21 cellular contexts compared by ENCODE assay signal in genomic region chr1:26553942-26554682, GRCh38. TPM values are rescaled to one million over a fixed set of nuclear protein-coding genes. Genes with fewer than 3 reads are reported as not detected.
DNase-seq lines count a peak whose midpoint lies in the region; ATAC-seq and TF ChIP-seq lines count a peak whose summit lies in the region.
"Had no signal": no experiment of that assay in that cellular context is flagged by ENCODE, and none has a peak within 500 bp of the region (broad histone marks: within the 10 kb centered on the region; RNA-seq: fewer than 3 reads in every experiment).

No MANE protein-coding gene starts in this region.

- DNase-seq in activated CD8-positive, alpha-beta memory T cell treated with anti-CD3 and anti-CD28 coated beads, Interleukin-2, amount 10 ng/mL, durations not matched to agents 7 days and 5 days = peak; percentile 65
- no peak for DNase-seq in activated CD8-positive, alpha-beta memory T cell treated with anti-CD3 and anti-CD28 coated beads for 24 hours
- DNase-seq in WTC11 (ENCODE audit: low spot score) (no peak), upper lobe of right lung (peak; percentile 79)
- no peak for DNase-seq in central memory CD4-positive, alpha-beta T cell
- DNase-seq: activated CD4-positive, alpha-beta T cell treated with anti-CD3 and anti-CD28 coated beads, Interleukin-2, amount 10 ng/mL, durations not matched to agents 24 days and 14 days; left ventricle myocardium superior; NCI-H2029 treated with DMSO at 0.1 percent for 48 hours; NCI-H510A treated with DMSO at 0.1 percent for 48 hours; small intestine; stimulated activated CD4-positive, alpha-beta T cell treated with anti-CD3 and anti-CD28 coated beads, Interleukin-4, amount 100 ng/mL, for 4 hours had no signal

- H3K36me3 ChIP-seq in upper lobe of right lung = peaks cover 74% of the 10 kb centered on the region
- H3K36me3 ChIP-seq: ascending aorta had no signal

- H3K27ac Mint-ChIP-seq in activated CD8-positive, alpha-beta memory T cell treated with anti-CD3 and anti-CD28 coated beads, Interleukin-2, amount 10 ng/mL, durations not matched to agents 7 days and 5 days = peak overlapping the region; percentile 61
- peak overlapping the region; percentile 15; the same call in 1 of the 2 replicates for H3K27ac Mint-ChIP-seq in WTC11
- H3K27ac Mint-ChIP-seq: progenitor cell of endocrine pancreas, type B pancreatic cell had no signal

- H3K36me3 Mint-ChIP-seq in activated CD8-positive, alpha-beta memory T cell treated with anti-CD3 and anti-CD28 coated beads, Interleukin-2, amount 10 ng/mL, durations not matched to agents 7 days and 5 days = peaks cover 55% of the 10 kb centered on the region
- H3K36me3 Mint-ChIP-seq in WTC11 = peaks cover 22% of the 10 kb centered on the region; the same call in 1 of the 2 replicates
- H3K36me3 Mint-ChIP-seq: type B pancreatic cell had no signal

- intact Hi-C loops in upper lobe of right lung (cut with DNase I) = no loop called here

- H3K27me3 Mint-ChIP-seq in activated CD8-positive, alpha-beta memory T cell treated with anti-CD3 and anti-CD28 coated beads, Interleukin-2, amount 10 ng/mL, durations not matched to agents 7 days and 5 days = no peaks in the 10 kb centered on the region
- no peaks in the 10 kb centered on the region for H3K27me3 Mint-ChIP-seq in WTC11 (ENCODE audit: low read depth)
- H3K27me3 Mint-ChIP-seq: activated CD4-positive, alpha-beta T cell treated with anti-CD3 and anti-CD28 coated beads, Interleukin-2, amount 10 ng/mL, durations not matched to agents 24 days and 14 days; progenitor cell of endocrine pancreas; type B pancreatic cell had no signal

- H3K4me3 ChIP-seq in upper lobe of right lung = no peak overlapping the region
- H3K4me3 ChIP-seq: A549, ascending aorta, coronary artery, SK-N-MC had no signal

- POLR2A ChIA-PET in WTC11 (lab: Charles Lee) = no interaction called here

- H3K4me1 ChIP-seq in upper lobe of right lung = no peaks in the 10 kb centered on the region
- H3K4me1 ChIP-seq: A549, ascending aorta had no signal

- no peaks in the 10 kb centered on the region for H3K9me3 Mint-ChIP-seq in activated CD8-positive, alpha-beta memory T cell treated with anti-CD3 and anti-CD28 coated beads, Interleukin-2, amount 10 ng/mL, durations not matched to agents 7 days and 5 days (ENCODE audit: low read depth)
- H3K9me3 Mint-ChIP-seq in WTC11 = no peaks in the 10 kb centered on the region
- H3K9me3 Mint-ChIP-seq: activated CD4-positive, alpha-beta T cell treated with anti-CD3 and anti-CD28 coated beads, Interleukin-2, amount 10 ng/mL, durations not matched to agents 24 days and 14 days; type B pancreatic cell had no signal

- H3K27me3 ChIP-seq in layer of hippocampus (ENCODE audit: control insufficient read depth, insufficient read depth, low read length) (no peaks in the 10 kb centered on the region), upper lobe of right lung (no peaks in the 10 kb centered on the region)
- H3K27me3 ChIP-seq: ascending aorta had no signal

- H3K4me3 Mint-ChIP-seq in activated CD8-positive, alpha-beta memory T cell treated with anti-CD3 and anti-CD28 coated beads, Interleukin-2, amount 10 ng/mL, durations not matched to agents 7 days and 5 days = no peak overlapping the region
- H3K4me3 Mint-ChIP-seq in WTC11 = no peak overlapping the region
- H3K4me3 Mint-ChIP-seq: activated CD4-positive, alpha-beta T cell treated with anti-CD3 and anti-CD28 coated beads, Interleukin-2, amount 10 ng/mL, durations not matched to agents 24 days and 14 days; type B pancreatic cell had no signal

- peak overlapping the region; percentile 96 for H3K27ac ChIP-seq in layer of hippocampus (ENCODE audit: low read depth, low read length)
- no peak overlapping the region for H3K27ac ChIP-seq in upper lobe of right lung
- H3K27ac ChIP-seq: A549, ascending aorta, coronary artery, epithelial cell of prostate, SK-N-MC had no signal

- H3K4me1 Mint-ChIP-seq in activated CD8-positive, alpha-beta memory T cell treated with anti-CD3 and anti-CD28 coated beads, Interleukin-2, amount 10 ng/mL, durations not matched to agents 7 days and 5 days = peaks cover 30% of the 10 kb centered on the region
- no peaks in the 10 kb centered on the region for H3K4me1 Mint-ChIP-seq in WTC11

- H3K9me3 ChIP-seq in upper lobe of right lung = no peaks in the 10 kb centered on the region
- H3K9me3 ChIP-seq: A549, ascending aorta had no signal

- ATAC-seq in activated CD8-positive, alpha-beta memory T cell treated with anti-CD3 and anti-CD28 coated beads, Interleukin-2, amount 10 ng/mL, durations not matched to agents 7 days and 5 days = peak; percentile 65
- no peak for ATAC-seq in WTC11
- ATAC-seq in upper lobe of right lung = peak; percentile 87
- no peak for ATAC-seq in GM19324 (IDR thresholded peaks at IDR 0.05; ENCODE audit: low FRiP score, unreplicated experiment)
- ATAC-seq in HG02678 (IDR thresholded peaks at IDR 0.05; ENCODE audit: unreplicated experiment) = no peak
- ATAC-seq: A549, left ventricle myocardium superior had no signal

- CTCF ChIA-PET in activated CD8-positive, alpha-beta memory T cell treated with anti-CD3 and anti-CD28 coated beads, Interleukin-2, amount 10 ng/mL, durations not matched to agents 7 days and 5 days (lab: Charles Lee) = interaction anchor here (3.3 to 3.8 kb wide), 2 partner anchors 13 to 53 kb away, joined by 15 to 21 read pairs; no protein-coding TSS in a partner anchor
- CTCF ChIA-PET in WTC11 (lab: Charles Lee) = interaction anchor here (1.6 kb wide), 1 partner anchor 13 kb away, joined by 5 read pairs; no protein-coding TSS in a partner anchor

- TF ChIP-seq CTCF in WTC11 (IDR thresholded peaks at IDR 0.05) = no peak
- no peak for TF ChIP-seq CTCF in upper lobe of right lung (IDR thresholded peaks at IDR 0.05)

TF ChIP-seq in WTC11, 78 proteins besides CTCF, POLR2A, EP300 and RAD21:
- TF ChIP-seq, protein P1, sequence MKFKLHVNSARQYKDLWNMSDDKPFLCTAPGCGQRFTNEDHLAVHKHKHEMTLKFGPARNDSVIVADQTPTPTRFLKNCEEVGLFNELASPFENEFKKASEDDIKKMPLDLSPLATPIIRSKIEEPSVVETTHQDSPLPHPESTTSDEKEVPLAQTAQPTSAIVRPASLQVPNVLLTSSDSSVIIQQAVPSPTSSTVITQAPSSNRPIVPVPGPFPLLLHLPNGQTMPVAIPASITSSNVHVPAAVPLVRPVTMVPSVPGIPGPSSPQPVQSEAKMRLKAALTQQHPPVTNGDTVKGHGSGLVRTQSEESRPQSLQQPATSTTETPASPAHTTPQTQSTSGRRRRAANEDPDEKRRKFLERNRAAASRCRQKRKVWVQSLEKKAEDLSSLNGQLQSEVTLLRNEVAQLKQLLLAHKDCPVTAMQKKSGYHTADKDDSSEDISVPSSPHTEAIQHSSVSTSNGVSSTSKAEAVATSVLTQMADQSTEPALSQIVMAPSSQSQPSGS (CRISPR knock-in tag; IDR thresholded peaks at IDR 0.05; ENCODE audit: borderline replicate concordance, low read depth) = no peak
- TF ChIP-seq NR3C1 (CRISPR knock-in tag; conservative IDR thresholded peaks at IDR 0.05; ENCODE audit: low read depth) (no peak), ZNF671 (CRISPR knock-in tag; IDR thresholded peaks at IDR 0.05) (no peak), ZBTB21 (CRISPR knock-in tag; IDR thresholded peaks at IDR 0.05; ENCODE audit: borderline replicate concordance) (no peak), FOXK1 (CRISPR knock-in tag; IDR thresholded peaks at IDR 0.05) (no peak)
TF ChIP-seq in WTC11: peak in this region for 0.

RNA-seq across cellular contexts. Expression of gene RPS6KA1, which starts 24.6 kb away (rescaled TPM):
- total RNA-seq in activated CD8-positive, alpha-beta memory T cell treated with anti-CD3 and anti-CD28 coated beads, Interleukin-2, amount 10 ng/mL, durations not matched to agents 7 days and 5 days = 100 to 1,000 TPM; 158 to 181 TPM
- total RNA-seq in WTC11 (2021) = 55.6 to 65.5 TPM (median 57.7 TPM) in 3 replicates
- 124 TPM for total RNA-seq in upper lobe of right lung

Comparison
In these comparisons a context has a peak if more than half of its experiments do, and no peak if none do; other contexts are left out.
1. DNase-seq: peak in activated CD8-positive, alpha-beta memory T cell treated with anti-CD3 and anti-CD28 coated beads, Interleukin-2, amount 10 ng/mL, durations not matched to agents 7 days and 5 days (single experiment) and upper lobe of right lung (single experiment); none in activated CD8-positive, alpha-beta memory T cell treated with anti-CD3 and anti-CD28 coated beads for 24 hours (single experiment), WTC11 (single experiment) and central memory CD4-positive, alpha-beta T cell (single experiment).
2. ATAC-seq: peak in activated CD8-positive, alpha-beta memory T cell treated with anti-CD3 and anti-CD28 coated beads, Interleukin-2, amount 10 ng/mL, durations not matched to agents 7 days and 5 days (single experiment) and upper lobe of right lung (single experiment); none in WTC11 (single experiment), GM19324 (single experiment) and HG02678 (single experiment).